In the genomic region with DNA sequence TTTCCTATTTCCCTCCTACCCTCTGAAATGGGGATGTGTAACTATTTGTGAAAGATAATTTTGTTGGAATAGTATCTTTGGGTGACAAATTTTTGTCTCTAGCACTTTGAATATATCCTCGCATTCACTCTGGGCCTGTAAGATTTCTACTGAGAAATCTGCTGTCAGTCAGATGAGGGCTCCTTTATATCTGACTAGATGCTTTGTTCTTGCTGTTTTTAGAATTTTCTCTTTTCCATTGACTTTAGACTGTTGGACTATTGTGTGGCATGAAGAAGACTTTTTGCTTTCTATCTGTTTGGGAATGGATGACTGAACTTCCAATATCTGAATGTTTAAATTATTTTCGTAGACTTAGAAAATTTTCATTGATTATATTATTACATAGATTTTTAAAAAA, we compare ENCODE assay signal across 36 cellular contexts. TPM values are rescaled to one million over a fixed set of nuclear protein-coding genes. Genes with fewer than 3 reads are reported as not detected.
"Had no signal": no experiment of that assay in that cellular context is flagged by ENCODE, and none has a peak within 500 bp of the region (broad histone marks: within the 10 kb centered on the region; RNA-seq: fewer than 3 reads in every experiment).

No MANE protein-coding gene starts in this region.

- H3K27ac ChIP-seq: body of pancreas, breast epithelium, KMS-11, Peyer's patch, SJSA1 had no signal

- H3K9ac ChIP-seq: KMS-11, SK-N-SH had no signal

- H3K27ac Mint-ChIP-seq: activated CD4-positive, alpha-beta T cell treated with anti-CD3 and anti-CD28 coated beads, Interleukin-2, amount 10 ng/mL, durations not matched to agents 24 days and 14 days; activated CD8-positive, alpha-beta T cell treated with anti-CD3 and anti-CD28 coated beads, Interleukin-2, amount 10 ng/mL, durations not matched to agents 7 days and 5 days; activated naive CD4-positive, alpha-beta T cell treated with anti-CD3 and anti-CD28 coated beads, Interleukin-2, amount 50 U/mL, for 24 hours; activated naive CD8-positive, alpha-beta T cell treated with anti-CD3 and anti-CD28 coated beads, Interleukin-2, amount 10 ng/mL, durations not matched to agents 7 days and 5 days; activated T-cell treated with anti-CD3 and anti-CD28 coated beads, Interleukin-2, amount 50 U/mL, for 24 hours; activated T-helper 2 cell treated with anti-CD3 and anti-CD28 coated beads, Interferon-gamma antibody, Interleukin-2, Interleukin-4, amounts not matched to agents 10 μg/mL and 5 μg/mL and 100 μg/mL, durations not matched to agents 14 hours and 24 hours and 36 hours; T-helper 1 cell treated with Interleukin-12 subunit alpha and Interleukin-12 subunit beta and Interleukin-4 antibody, amounts not matched to agents 30 μg/mL and 1 μg/mL, for 36 hours; T-helper 2 cell treated with Interferon-gamma antibody and Interleukin-4, amounts not matched to agents 5 μg/mL and 100 μg/mL, for 36 hours had no signal

- H3K4me3 Mint-ChIP-seq: activated CD4-positive, alpha-beta T cell treated with anti-CD3 and anti-CD28 coated beads, Interleukin-2, amount 10 ng/mL, durations not matched to agents 24 days and 14 days; activated CD8-positive, alpha-beta T cell treated with anti-CD3 and anti-CD28 coated beads, Interleukin-2, amount 10 ng/mL, durations not matched to agents 7 days and 5 days; activated naive CD4-positive, alpha-beta T cell treated with anti-CD3 and anti-CD28 coated beads, Interleukin-2, amount 50 U/mL, for 24 hours; activated naive CD8-positive, alpha-beta T cell treated with anti-CD3 and anti-CD28 coated beads, Interleukin-2, amount 10 ng/mL, durations not matched to agents 7 days and 5 days; activated T-cell treated with anti-CD3 and anti-CD28 coated beads, Interleukin-2, amount 50 U/mL, for 24 hours; T-helper 1 cell treated with Interleukin-12 subunit alpha and Interleukin-12 subunit beta and Interleukin-4 antibody, amounts not matched to agents 30 μg/mL and 1 μg/mL, for 36 hours; T-helper 2 cell treated with Interferon-gamma antibody and Interleukin-4, amounts not matched to agents 5 μg/mL and 100 μg/mL, for 36 hours had no signal

- ATAC-seq: activated CD8-positive, alpha-beta T cell treated with anti-CD3 and anti-CD28 coated beads, Interleukin-2, amount 10 ng/mL, durations not matched to agents 7 days and 5 days; body of pancreas; PC-3 had no signal

- H3K36me3 Mint-ChIP-seq: activated naive CD4-positive, alpha-beta T cell treated with anti-CD3 and anti-CD28 coated beads, Interleukin-2, amount 50 U/mL, for 24 hours; activated naive CD8-positive, alpha-beta T cell treated with anti-CD3 and anti-CD28 coated beads, Interleukin-2, amount 10 ng/mL, durations not matched to agents 7 days and 5 days had no signal

- H3K27me3 ChIP-seq: body of pancreas, breast epithelium, Peyer's patch, SJSA1 had no signal

- H3K4me3 ChIP-seq: body of pancreas, breast epithelium, Peyer's patch, SJSA1 had no signal

- H3K9me3 ChIP-seq: body of pancreas, SJSA1, SK-N-SH had no signal

- H3K9me3 Mint-ChIP-seq: activated CD4-positive, alpha-beta T cell treated with anti-CD3 and anti-CD28 coated beads, Interleukin-2, amount 10 ng/mL, durations not matched to agents 24 days and 14 days had no signal

- H3K36me3 ChIP-seq: breast epithelium, Peyer's patch, SJSA1 had no signal

- H3K27me3 Mint-ChIP-seq: activated CD4-positive, alpha-beta T cell treated with anti-CD3 and anti-CD28 coated beads, Interleukin-2, amount 10 ng/mL, durations not matched to agents 24 days and 14 days; activated naive CD4-positive, alpha-beta T cell treated with anti-CD3 and anti-CD28 coated beads, Interleukin-2, amount 50 U/mL, for 24 hours; activated naive CD8-positive, alpha-beta T cell treated with anti-CD3 and anti-CD28 coated beads, Interleukin-2, amount 10 ng/mL, durations not matched to agents 7 days and 5 days; activated T-cell treated with anti-CD3 and anti-CD28 coated beads, Interleukin-2, amount 50 U/mL, for 24 hours had no signal

- H3K4me1 Mint-ChIP-seq: activated CD4-positive, alpha-beta T cell treated with anti-CD3 and anti-CD28 coated beads, Interleukin-2, amount 10 ng/mL, durations not matched to agents 24 days and 14 days; activated naive CD4-positive, alpha-beta T cell treated with anti-CD3 and anti-CD28 coated beads, Interleukin-2, amount 50 U/mL, for 24 hours; activated naive CD8-positive, alpha-beta T cell treated with anti-CD3 and anti-CD28 coated beads, Interleukin-2, amount 10 ng/mL, durations not matched to agents 7 days and 5 days had no signal

- H3K4me1 ChIP-seq: body of pancreas, breast epithelium, Peyer's patch, SJSA1 had no signal

- DNase-seq: activated CD4-positive, alpha-beta T cell treated with anti-CD3 and anti-CD28 coated beads, Interleukin-2, amount 10 ng/mL, durations not matched to agents 24 days and 14 days; activated CD4-positive, alpha-beta T cell treated with anti-CD3 and anti-CD28 coated beads, Interleukin-2, amount 50 U/mL, for 4 hours; activated CD8-positive, alpha-beta T cell treated with anti-CD3 and anti-CD28 coated beads, Interleukin-2, amount 10 ng/mL, durations not matched to agents 7 days and 5 days; activated gamma-delta T cell; activated naive CD4-positive, alpha-beta T cell treated with Interleukin-2 at 50 U/mL for 16 hours; activated naive CD8-positive, alpha-beta T cell treated with anti-CD3 and anti-CD28 coated beads, Interleukin-2, amount 10 ng/mL, durations not matched to agents 7 days and 5 days; activated T-cell treated with anti-CD3 and anti-CD28 coated beads, Interleukin-2, amount 50 U/mL, for 24 hours; amygdala; body of pancreas; MM.1S; MV-4-11; NCI-H1092 treated with DMSO at 0.1 percent for 48 hours; NCI-H1417; NCI-H146; NCI-H187; NCI-H2029 treated with DMSO at 0.1 percent for 48 hours; NCI-H2107; NCI-H2171; NCI-H510A; NCI-H526; NCI-H748 treated with DMSO at 0.1 percent for 48 hours; NK-92 treated with Interleukin-12 subunit alpha and Interleukin-12 subunit beta, amount 100 ng/mL, for 24 hours; PC-3; Peyer's patch; RPMI8226; SHP77 treated with DMSO at 0.1 percent for 48 hours; SK-N-SH had no signal

- H3K4me2 ChIP-seq: KMS-11, SK-N-SH had no signal

RNA-seq across cellular contexts. Expression of gene GRID2, which starts 54.2 kb away (rescaled TPM):
- total RNA-seq: activated CD4-positive, alpha-beta T cell treated with anti-CD3 and anti-CD28 coated beads, Interleukin-2, amount 10 ng/mL, durations not matched to agents 24 days and 14 days; activated CD8-positive, alpha-beta T cell treated with anti-CD3 and anti-CD28 coated beads, Interleukin-2, amount 10 ng/mL, durations not matched to agents 7 days and 5 days; activated naive CD8-positive, alpha-beta T cell treated with anti-CD3 and anti-CD28 coated beads, Interleukin-2, amount 10 ng/mL, durations not matched to agents 7 days and 5 days; activated T-helper 2 cell treated with anti-CD3 and anti-CD28 coated beads, Interferon-gamma antibody, Interleukin-2, Interleukin-4, amounts not matched to agents 10 μg/mL and 5 μg/mL and 100 μg/mL, durations not matched to agents 14 hours and 24 hours and 36 hours; body of pancreas; LHCN-M2; SJSA1 had no signal
- polyA plus RNA-seq: adipose tissue, SK-N-SH had no signal
